Comparison of ENCODE assay signal across 8 cellular contexts in the genomic region with DNA sequence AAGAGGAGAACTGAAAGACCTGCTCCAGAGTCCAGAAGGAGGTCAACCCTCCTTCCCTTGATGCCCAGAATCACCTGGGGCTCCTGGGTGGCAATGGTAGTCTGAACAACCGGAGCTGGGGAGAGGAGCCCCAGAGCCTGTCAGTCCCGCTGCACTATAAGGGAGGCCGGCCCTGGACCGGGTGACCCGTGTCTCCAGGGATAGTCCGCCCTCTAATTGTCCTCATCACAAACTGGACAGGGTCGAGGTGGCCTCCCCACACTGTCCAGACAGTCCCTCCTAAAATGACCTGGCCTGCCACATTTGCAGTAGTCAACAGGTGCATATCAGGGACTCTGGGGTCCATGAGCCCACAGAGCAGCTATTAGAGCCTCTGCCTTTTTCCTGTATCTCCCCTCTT.
"Had no signal": no experiment of that assay in that cellular context is flagged by ENCODE, and none has a peak within 500 bp of the region (broad histone marks: within the 10 kb centered on the region; RNA-seq: fewer than 3 reads in every experiment).

No MANE protein-coding gene starts in this region.

- DNase-seq: GM23248, GOT3, H7, H9, HCEC 1CT, HFFc6 had no signal

- H3K36me3 ChIP-seq: HAP-1 had no signal

- H3K4me2 ChIP-seq: GM23338 had no signal

- H3K4me1 ChIP-seq: HAP-1 had no signal

- H3K9ac ChIP-seq: GM23248 had no signal

- H2AFZ ChIP-seq: GM23248, GM23338 had no signal

- H3K27ac ChIP-seq: GM23248 had no signal

- H3K4me3 ChIP-seq: GM23248, GM23338, HAP-1 had no signal
